ENCODE assay signal across 1 cellular context in the genomic region with DNA sequence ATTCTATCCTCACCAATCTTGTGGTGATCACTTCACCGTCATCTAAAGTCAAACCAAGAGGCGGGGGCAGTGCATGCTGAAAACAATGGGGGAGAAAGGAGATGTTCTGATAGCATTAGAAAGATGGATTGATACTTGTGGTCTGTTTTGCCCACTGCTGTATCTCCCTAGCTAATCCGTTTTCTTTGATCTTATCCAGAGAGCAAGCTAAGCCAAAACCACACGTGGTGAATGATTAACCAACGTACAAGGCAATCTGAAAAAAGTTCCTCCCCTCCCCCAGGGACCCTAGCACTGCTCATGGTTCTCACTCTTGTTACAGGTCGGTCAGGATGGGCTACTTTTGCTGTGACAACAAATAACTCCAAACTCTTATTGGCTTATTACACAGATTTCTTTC.
TF ChIP-seq lines count a peak whose summit lies in the region.

No MANE protein-coding gene starts in this region.

TF ChIP-seq in HepG2, 621 proteins besides CTCF, POLR2A, EP300 and RAD21 (continued from another document and continues in another):
- TF ChIP-seq, protein P1, sequence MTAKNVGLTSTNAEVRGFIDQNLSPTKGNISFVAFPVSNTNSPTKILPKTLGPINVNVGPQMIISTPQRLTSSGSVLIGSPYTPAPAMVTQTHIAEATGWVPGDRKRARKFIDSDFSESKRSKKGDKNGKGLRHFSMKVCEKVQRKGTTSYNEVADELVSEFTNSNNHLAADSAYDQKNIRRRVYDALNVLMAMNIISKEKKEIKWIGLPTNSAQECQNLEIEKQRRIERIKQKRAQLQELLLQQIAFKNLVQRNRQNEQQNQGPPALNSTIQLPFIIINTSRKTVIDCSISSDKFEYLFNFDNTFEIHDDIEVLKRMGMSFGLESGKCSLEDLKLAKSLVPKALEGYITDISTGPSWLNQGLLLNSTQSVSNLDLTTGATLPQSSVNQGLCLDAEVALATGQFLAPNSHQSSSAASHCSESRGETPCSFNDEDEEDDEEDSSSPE (CRISPR knock-in tag; IDR thresholded peaks at IDR 0.05) = no peak
- peak; percentile 74 for TF ChIP-seq ISL2 (CRISPR knock-in tag; IDR thresholded peaks at IDR 0.05)
- no peak for TF ChIP-seq SRSF9 (IDR thresholded peaks at IDR 0.05; ENCODE audit: borderline replicate concordance, insufficient read depth, low read depth, low read length, poor library complexity, severe bottlenecking)
- peak; percentile 91 for TF ChIP-seq HMG20B (CRISPR knock-in tag; conservative IDR thresholded peaks at IDR 0.05)
- TF ChIP-seq PPARG (CRISPR knock-in tag; conservative IDR thresholded peaks at IDR 0.05) = 0 out of 2 replicates have a peak, but pooled peaks have one; percentile 35
- no peak for TF ChIP-seq ZNF143 (CRISPR knock-in tag; IDR thresholded peaks at IDR 0.05)
- 0 out of 2 replicates have a peak, but pooled peaks have one; percentile 37 for TF ChIP-seq KDM1A (CRISPR knock-in tag; IDR thresholded peaks at IDR 0.05)
- 0 out of 2 replicates have a peak, but pooled peaks have one; percentile 19 for TF ChIP-seq CBX5 (CRISPR knock-in tag; IDR thresholded peaks at IDR 0.05; ENCODE audit: borderline replicate concordance)
- no peak for TF ChIP-seq RXRA (CRISPR knock-in tag; IDR thresholded peaks at IDR 0.05)
- no peak for TF ChIP-seq ELF4 (CRISPR knock-in tag; IDR thresholded peaks at IDR 0.05; ENCODE audit: borderline replicate concordance)
- peak; percentile 75 for TF ChIP-seq FOXA3 (CRISPR knock-in tag; IDR thresholded peaks at IDR 0.05)
- 0 out of 2 replicates have a peak, but pooled peaks have one; percentile 26 for TF ChIP-seq RARA (CRISPR knock-in tag; IDR thresholded peaks at IDR 0.05)
- peak; percentile 56; the same call in 1 of the 2 replicates for TF ChIP-seq FOXJ3 (CRISPR knock-in tag; IDR thresholded peaks at IDR 0.05; ENCODE audit: borderline replicate concordance)
- peak; percentile 82 for TF ChIP-seq TCF7L2 (IDR thresholded peaks at IDR 0.05; ENCODE audit: low read depth, low read length)
- 0 out of 2 replicates have a peak, but pooled peaks have one; percentile 66 for TF ChIP-seq GATA4 (IDR thresholded peaks at IDR 0.05; ENCODE audit: borderline replicate concordance, low read depth)
- TF ChIP-seq AHR (CRISPR knock-in tag; IDR thresholded peaks at IDR 0.05) = no peak
- TF ChIP-seq ZNF331 (CRISPR knock-in tag; IDR thresholded peaks at IDR 0.05) = peak; percentile 63; the same call in 1 of the 2 replicates
- peak; percentile 86 for TF ChIP-seq HDAC2 (CRISPR knock-in tag; IDR thresholded peaks at IDR 0.05)
- peak; percentile 91; the same call in 1 of the 2 replicates for TF ChIP-seq ZNF609 (CRISPR knock-in tag; IDR thresholded peaks at IDR 0.05; ENCODE audit: borderline replicate concordance)
- no peak for TF ChIP-seq ATAD3A (CRISPR knock-in tag; IDR thresholded peaks at IDR 0.05)
- TF ChIP-seq MAFF (IDR thresholded peaks at IDR 0.05; ENCODE audit: low read depth, low read length) = peak; percentile 12; the same call in 1 of the 2 replicates
- no peak for TF ChIP-seq ZNF431 (CRISPR knock-in tag; IDR thresholded peaks at IDR 0.05; ENCODE audit: borderline replicate concordance, low read depth)
- TF ChIP-seq SOX5 (CRISPR knock-in tag; IDR thresholded peaks at IDR 0.05; ENCODE audit: borderline replicate concordance) = peak; percentile 94
- peak in 1 of 2 experiments; percentile 0; a peak in 1 of 4 replicates for TF ChIP-seq MAFK (conservative IDR thresholded peaks at IDR 0.05 in 1 of 2, IDR thresholded peaks at IDR 0.05 in 1 of 2; ENCODE audit: low read length in 2 of 2)
- TF ChIP-seq ATF2 (CRISPR knock-in tag; IDR thresholded peaks at IDR 0.05) = 0 out of 2 replicates have a peak, but pooled peaks have one; percentile 41
- TF ChIP-seq RXRB (CRISPR knock-in tag; IDR thresholded peaks at IDR 0.05; ENCODE audit: borderline replicate concordance) = peak; percentile 38; the same call in 1 of the 2 replicates
- peak; percentile 99 for TF ChIP-seq HNF1A (IDR thresholded peaks at IDR 0.05; ENCODE audit: low read depth)
- peak; percentile 100 for TF ChIP-seq HNF1A (CRISPR knock-in tag; IDR thresholded peaks at IDR 0.05; ENCODE audit: borderline replicate concordance)
- TF ChIP-seq FOXK2 (IDR thresholded peaks at IDR 0.05) = no peak
- TF ChIP-seq RFX5 (IDR thresholded peaks at IDR 0.05; ENCODE audit: low read depth, low read length) = no peak
- 0 out of 2 replicates have a peak, but pooled peaks have one; percentile 42 for TF ChIP-seq KAT8 (CRISPR knock-in tag; IDR thresholded peaks at IDR 0.05)
- TF ChIP-seq TBX2 (CRISPR knock-in tag; IDR thresholded peaks at IDR 0.05; ENCODE audit: borderline replicate concordance) = peak; percentile 74
- TF ChIP-seq ZNF12 (CRISPR knock-in tag; IDR thresholded peaks at IDR 0.05) = peak; percentile 98
- TF ChIP-seq CC2D1A (CRISPR knock-in tag; IDR thresholded peaks at IDR 0.05) = no peak
- no peak for TF ChIP-seq ZNF383 (CRISPR knock-in tag; IDR thresholded peaks at IDR 0.05; ENCODE audit: borderline replicate concordance)
- no peak for TF ChIP-seq ZNF782 (CRISPR knock-in tag; IDR thresholded peaks at IDR 0.05; ENCODE audit: borderline replicate concordance)
- peak; percentile 61; the same call in 1 of the 2 replicates for TF ChIP-seq MIXL1 (CRISPR knock-in tag; IDR thresholded peaks at IDR 0.05)
- no peak for TF ChIP-seq FOXA1 (IDR thresholded peaks at IDR 0.05)
- peak; percentile 53; the same call in 1 of the 2 replicates for TF ChIP-seq FOXA1 (CRISPR knock-in tag; IDR thresholded peaks at IDR 0.05)
- TF ChIP-seq, protein P2, sequence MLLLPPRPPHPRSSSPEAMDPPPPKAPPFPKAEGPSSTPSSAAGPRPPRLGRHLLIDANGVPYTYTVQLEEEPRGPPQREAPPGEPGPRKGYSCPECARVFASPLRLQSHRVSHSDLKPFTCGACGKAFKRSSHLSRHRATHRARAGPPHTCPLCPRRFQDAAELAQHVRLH (CRISPR knock-in tag; IDR thresholded peaks at IDR 0.05; ENCODE audit: borderline replicate concordance, low read depth) = no peak
- TF ChIP-seq ZNF512B (CRISPR knock-in tag; IDR thresholded peaks at IDR 0.05; ENCODE audit: borderline replicate concordance) = no peak
- peak; percentile 85 for TF ChIP-seq ARID5B (CRISPR knock-in tag; IDR thresholded peaks at IDR 0.05)
